Comparison of ENCODE assay signal across 2 cellular contexts in the genomic region with DNA sequence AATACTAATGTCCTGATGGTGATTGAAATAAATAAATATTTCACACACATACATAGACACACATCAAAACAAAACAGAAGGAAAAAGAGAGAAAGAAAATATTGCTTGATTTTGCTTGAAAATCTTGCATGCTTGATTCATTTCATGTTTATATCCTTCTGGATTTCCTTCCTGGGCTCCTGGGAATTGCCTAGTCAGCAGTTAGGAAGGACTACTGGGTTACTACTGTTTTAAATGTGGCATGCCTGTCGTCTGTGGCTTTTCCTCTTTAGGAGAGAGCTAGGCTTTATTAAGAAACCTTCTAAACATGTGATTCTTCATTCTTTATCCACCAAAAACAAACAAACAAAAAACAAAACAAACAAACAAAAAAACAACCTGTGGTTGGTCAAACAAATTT.
TF ChIP-seq lines count a peak whose summit lies in the region.

No MANE protein-coding gene starts in this region.

TF ChIP-seq in A549, 52 proteins besides CTCF, POLR2A, EP300 and RAD21:
- TF ChIP-seq MAFK (IDR thresholded peaks at IDR 0.05; ENCODE audit: partially characterized antibody) (peak; percentile 98), POLR2AphosphoS2 (conservative IDR thresholded peaks at IDR 0.05; ENCODE audit: low read length) (no peak)
TF ChIP-seq in A549: peak in this region for 1.

TF ChIP-seq in H1, 55 proteins besides CTCF, POLR2A, EP300 and RAD21:
- TF ChIP-seq MAFK (IDR thresholded peaks at IDR 0.05; ENCODE audit: low read depth, low read length) (peak; percentile 96), SIRT6 (IDR thresholded peaks at IDR 0.05; ENCODE audit: low read length) (no peak)
